8 cellular contexts compared by ENCODE assay signal in genomic region chr12:76083761-76084276, GRCh38.
DNase-seq lines count a peak whose midpoint lies in the region; ATAC-seq and TF ChIP-seq lines count a peak whose summit lies in the region.

No MANE protein-coding gene starts in this region.

- peak; percentile 20 for ATAC-seq in GM18517 (IDR thresholded peaks at IDR 0.05; ENCODE audit: unreplicated experiment)
- peak; percentile 28 for ATAC-seq in HG03103 (IDR thresholded peaks at IDR 0.05; ENCODE audit: low read depth, unreplicated experiment)

- TF ChIP-seq CTCF in 22Rv1 (IDR thresholded peaks at IDR 0.05): no peak

- peak overlapping the region; percentile 96 for H3K4me3 ChIP-seq in effector memory CD4-positive, alpha-beta T cell (ENCODE audit: insufficient read depth, low read depth, low read length, poor library complexity, severe bottlenecking)

- H3K27me3 ChIP-seq in effector memory CD4-positive, alpha-beta T cell (replicated peaks; ENCODE audit: control insufficient read depth, insufficient read depth, low read length, poor library complexity, severe bottlenecking): no peaks in the 10 kb centered on the region

- H3K9me3 ChIP-seq in effector memory CD4-positive, alpha-beta T cell (ENCODE audit: control insufficient read depth, low read length): no peaks in the 10 kb centered on the region

- H3K27ac ChIP-seq in 22Rv1: peak overlapping the region; percentile 93
- H3K27ac ChIP-seq in effector memory CD4-positive, alpha-beta T cell (ENCODE audit: insufficient read depth, low read length, poor library complexity, severe bottlenecking): peak overlapping the region; percentile 100

- peaks cover 16% of the 10 kb centered on the region for H3K4me1 ChIP-seq in effector memory CD4-positive, alpha-beta T cell (ENCODE audit: control insufficient read depth, insufficient read depth, low read length, poor library complexity, severe bottlenecking)

- no peaks in the 10 kb centered on the region for H3K36me3 ChIP-seq in effector memory CD4-positive, alpha-beta T cell (ENCODE audit: control insufficient read depth, insufficient read depth, low read length)

- DNase-seq in NCI-H526 (lab: John Stamatoyannopoulos, UW) (peak; percentile 51 to 77), medulla oblongata (ENCODE audit: extremely low spot score) (peak; percentile 84)
- DNase-seq in activated CD8-positive, alpha-beta memory T cell treated with anti-CD3 and anti-CD28 coated beads for 4 hours (ENCODE audit: low read depth in 2 of 2): peak; percentile 60 to 69
- DNase-seq in effector memory CD4-positive, alpha-beta T cell: peak; percentile 62 to 77 (median 71)
- DNase-seq in stimulated activated CD8-positive, alpha-beta memory T cell treated with anti-CD3 and anti-CD28 coated beads, Interleukin-12 subunit alpha, Interleukin-12 subunit beta, amount 100 ng/mL, for 24 hours (ENCODE audit: extremely low read depth): peak; percentile 54

Comparison
In these comparisons a context has a peak if more than half of its experiments do, and no peak if none do; other contexts are left out.
1. Peak in every context shown above with its lines: DNase-seq, ATAC-seq, H3K4me3 ChIP-seq and H3K27ac ChIP-seq.